ENCODE assay signal across 9 cellular contexts in genomic region chr9:2291980-2292704, GRCh38.
DNase-seq lines count a peak whose midpoint lies in the region; ATAC-seq, FAIRE-seq and TF ChIP-seq lines count a peak whose summit lies in the region.
"Had no signal": no experiment of that assay in that cellular context is flagged by ENCODE, and none has a peak within 500 bp of the region (broad histone marks: within the 10 kb centered on the region; RNA-seq: fewer than 3 reads in every experiment).

No MANE protein-coding gene starts in this region.

- H3K4me3 Mint-ChIP-seq in endodermal cell, result no peak overlapping the region

- no peak for TF ChIP-seq POLR2A in H54 (IDR thresholded peaks at IDR 0.05; ENCODE audit: low read depth, low read length)

- no peak overlapping the region for H3K27ac Mint-ChIP-seq in endodermal cell

- no peak overlapping the region for H3K9ac ChIP-seq in endodermal cell (ENCODE audit: extremely low read depth, low read length, poor library complexity, severe bottlenecking)

- H3K36me3 Mint-ChIP-seq in endodermal cell (ENCODE audit: low read depth), result peaks cover 29% of the 10 kb centered on the region

- no peaks in the 10 kb centered on the region for H3K27me3 ChIP-seq in endodermal cell (ENCODE audit: control insufficient read depth, insufficient read depth, low read length, poor library complexity, severe bottlenecking)

- peaks cover 7% of the 10 kb centered on the region for H3K4me1 ChIP-seq in endodermal cell (ENCODE audit: control insufficient read depth, insufficient read depth, low read length)

- peak; percentile 74 for DNase-seq in HT-29 (ENCODE audit: low spot score)
- peak; percentile 98 for DNase-seq in NCI-H345 treated with DMSO at 0.1 percent for 48 hours (lab: John Stamatoyannopoulos, UW; ENCODE audit: unreplicated experiment)
- DNase-seq in endodermal cell, result peak; percentile 80
- peak; percentile 90 for DNase-seq in renal cortical epithelial cell (ENCODE audit: low read depth)
- DNase-seq in H54 (ENCODE audit: insufficient read length, low spot score), result no peak
- no peak for DNase-seq in activated naive CD4-positive, alpha-beta T cell treated with anti-CD3 and anti-CD28 coated beads, Interleukin-2, amount 50 U/mL, for 16 hours
- DNase-seq in stimulated activated CD4-positive, alpha-beta T cell treated with anti-CD3 and anti-CD28 coated beads, Interleukin-2, amount 100 ng/mL, for 24 hours, result no peak
- DNase-seq: NCI-H2227 treated with DMSO at 0.1 percent for 48 hours had no signal

- 95 to 97% methylated on average over 6 to 8 of the region's 8 CpGs for WGBS in endodermal cell (ENCODE audit: insufficient coverage in 1 of 2, insufficient read length in 1 of 2), 2 experiments

- no peak overlapping the region for H3K27ac ChIP-seq in endodermal cell (ENCODE audit: low read depth, low read length)

- peaks cover 2% of the 10 kb centered on the region for H3K9me3 ChIP-seq in endodermal cell (ENCODE audit: control insufficient read depth, low read length)

- no peak overlapping the region for H3K4me3 ChIP-seq in endodermal cell (ENCODE audit: low read length)

- no peak for FAIRE-seq in H54 (lab: Jason Lieb, UNC)

- H3K4me1 Mint-ChIP-seq in endodermal cell, result peaks cover 47% of the 10 kb centered on the region

- no peak for ATAC-seq in GM19467 (IDR thresholded peaks at IDR 0.05; ENCODE audit: unreplicated experiment)

- H3K27me3 Mint-ChIP-seq in endodermal cell (ENCODE audit: insufficient read depth), result peaks cover 9% of the 10 kb centered on the region

- no peaks in the 10 kb centered on the region for H3K9me3 Mint-ChIP-seq in endodermal cell

- H3K36me3 ChIP-seq in endodermal cell (ENCODE audit: control insufficient read depth, insufficient read depth, low read length), result no peaks in the 10 kb centered on the region

- no peak for TF ChIP-seq CTCF in endodermal cell (conservative IDR thresholded peaks at IDR 0.05)

Comparison
In these comparisons a context has a peak if more than half of its experiments do, and no peak if none do; other contexts are left out.
1. DNase-seq: peak in HT-29 (single experiment), NCI-H345 treated with DMSO at 0.1 percent for 48 hours (single experiment), endodermal cell (single experiment) and renal cortical epithelial cell (single experiment); none in H54 (single experiment), activated naive CD4-positive, alpha-beta T cell treated with anti-CD3 and anti-CD28 coated beads, Interleukin-2, amount 50 U/mL, for 16 hours (single experiment) and stimulated activated CD4-positive, alpha-beta T cell treated with anti-CD3 and anti-CD28 coated beads, Interleukin-2, amount 100 ng/mL, for 24 hours (0 of 2).